Comparison of ENCODE assay signal across 1 cellular context in genomic region chr1:5810131-5810530, GRCh38.
TF ChIP-seq lines count a peak whose summit lies in the region.

No MANE protein-coding gene starts in this region.

TF ChIP-seq in WTC11, 78 proteins besides CTCF, POLR2A, EP300 and RAD21 (continued from another document):
- no peak for TF ChIP-seq ARID4B (CRISPR knock-in tag; IDR thresholded peaks at IDR 0.05; ENCODE audit: borderline replicate concordance)
